Comparison of ENCODE assay signal across 16 cellular contexts in the genomic region with DNA sequence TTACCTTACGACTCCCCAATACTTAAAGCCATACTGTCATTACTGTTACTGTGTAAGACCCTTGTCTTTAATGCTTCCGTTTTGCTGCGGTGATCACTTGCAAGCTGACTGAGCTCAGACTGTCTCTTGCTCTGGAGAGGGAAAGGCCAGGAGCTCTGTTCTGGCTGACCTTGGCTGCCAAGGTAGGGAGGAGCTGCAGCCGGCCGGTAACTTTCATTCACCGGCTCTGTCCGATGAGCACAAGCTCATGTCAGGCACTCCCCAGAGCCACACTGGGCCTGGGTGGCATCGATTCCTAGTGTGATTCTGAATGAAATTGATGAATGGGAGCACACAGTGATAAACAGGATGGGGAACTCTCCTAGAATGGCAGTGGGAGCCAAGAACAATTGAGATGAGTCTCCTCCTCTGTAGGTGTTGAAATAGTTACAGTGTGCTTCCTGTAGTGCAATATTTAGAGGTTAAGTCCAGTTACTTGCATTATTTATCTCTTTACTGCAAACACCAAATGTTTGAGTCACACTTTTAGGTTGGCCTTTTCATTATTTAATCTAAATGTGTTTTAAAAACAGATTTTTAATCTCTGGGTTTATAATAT.
DNase-seq lines count a peak whose midpoint lies in the region; ATAC-seq and TF ChIP-seq lines count a peak whose summit lies in the region.
"Had no signal": no experiment of that assay in that cellular context is flagged by ENCODE, and none has a peak within 500 bp of the region (broad histone marks: within the 10 kb centered on the region; RNA-seq: fewer than 3 reads in every experiment).

No MANE protein-coding gene starts in this region.

- intact Hi-C loops in heart left ventricle (cut with DNase I) (loop anchor here in 2 of 10 donors (5.0 to 10.0 kb wide), 2 partner anchors 103 to 105 kb away; partner anchors contain the start of gene ATP9B (in 2 of the 2)), cardiac septum (cut with DNase I) (no loop called here), left ventricle myocardium superior (cut with micrococcal nuclease) (no loop called here), vagina (cut with DNase I) (no loop called here)

- H3K27me3 ChIP-seq in heart left ventricle (no peaks in the 10 kb centered on the region), vagina (no peaks in the 10 kb centered on the region)
- H3K27me3 ChIP-seq: colonic mucosa, gastroesophageal sphincter, left lung had no signal

- no peak for TF ChIP-seq CTCF in heart left ventricle (IDR thresholded peaks at IDR 0.05)
- TF ChIP-seq CTCF in vagina (IDR thresholded peaks at IDR 0.05): no peak

- H3K4me1 ChIP-seq in heart left ventricle (peaks cover 0 to 14% (median 6%) of the 10 kb centered on the region in 12 donors), vagina (peaks cover 6% of the 10 kb centered on the region)
- H3K4me1 ChIP-seq: colonic mucosa, gastroesophageal sphincter had no signal

- ATAC-seq in heart left ventricle (peak in 3 of 4 donors; percentile 28 to 57 (median 57)), left ventricle myocardium superior (peak; percentile 68)
- ATAC-seq: gastroesophageal sphincter, left lung had no signal

- TF ChIP-seq POLR2A in heart left ventricle (IDR thresholded peaks at IDR 0.05) (no peak), vagina (IDR thresholded peaks at IDR 0.05) (no peak)

- H3K9me3 ChIP-seq in heart left ventricle (no peaks in the 10 kb centered on the region), vagina (no peaks in the 10 kb centered on the region)
- H3K9me3 ChIP-seq: colonic mucosa, gastroesophageal sphincter, left lung had no signal

- H3K27ac ChIP-seq in heart left ventricle (no peak overlapping the region), vagina (peak overlapping the region; percentile 6)
- H3K27ac ChIP-seq: colonic mucosa, gastroesophageal sphincter had no signal

- H3K36me3 ChIP-seq in heart left ventricle (peaks cover 0 to 35% (median 16%) of the 10 kb centered on the region in 9 donors), vagina (peaks cover 0 to 17% of the 10 kb centered on the region in 2 donors)
- H3K36me3 ChIP-seq: colonic mucosa had no signal

- DNase-seq in heart left ventricle (peak in 1 of 5 donors; percentile 30), cardiac septum (ENCODE audit: low spot score) (no peak), SKM-1 treated with dmso at 0.1 percent for 144 hours (lab: John Stamatoyannopoulos, UW; ENCODE audit: unreplicated experiment) (peak; percentile 41), left ventricle myocardium superior (peak; percentile 33), vagina (ENCODE audit: extremely low spot score in 2 of 2) (no peak), germinal center (ENCODE audit: low spot score) (no peak), NCI-H1417 treated with DMSO at 0.1 percent for 48 hours (lab: John Stamatoyannopoulos, UW) (no peak), SW 1271 (lab: John Stamatoyannopoulos, UW) (no peak)
- DNase-seq: activated CD4-positive, alpha-beta memory T cell treated with anti-CD3 and anti-CD28 coated beads, Interleukin-2, amount 10 ng/mL, durations not matched to agents 7 days and 5 days; colonic mucosa; DMS53; left lung; NCI-H1048; NCI-H82; T-helper 2 cell had no signal

- no peak overlapping the region for H3K4me3 ChIP-seq in heart left ventricle
- H3K4me3 ChIP-seq in vagina: no peak overlapping the region
- H3K4me3 ChIP-seq: colonic mucosa, gastroesophageal sphincter, left lung had no signal

- 28 to 38% (median 36%) methylated on average over 8 of the region's 8 CpGs for WGBS in heart left ventricle, 4 donors

Comparison
In these comparisons a context has a peak if more than half of its experiments do, and no peak if none do; other contexts are left out.
1. DNase-seq: peak in SKM-1 treated with dmso at 0.1 percent for 144 hours (single experiment) and left ventricle myocardium superior (single experiment); none in cardiac septum (single experiment), vagina (0 of 2), germinal center (single experiment), NCI-H1417 treated with DMSO at 0.1 percent for 48 hours (single experiment) and SW 1271 (0 of 2).